ENCODE assay signal across 18 cellular contexts in the genomic region with DNA sequence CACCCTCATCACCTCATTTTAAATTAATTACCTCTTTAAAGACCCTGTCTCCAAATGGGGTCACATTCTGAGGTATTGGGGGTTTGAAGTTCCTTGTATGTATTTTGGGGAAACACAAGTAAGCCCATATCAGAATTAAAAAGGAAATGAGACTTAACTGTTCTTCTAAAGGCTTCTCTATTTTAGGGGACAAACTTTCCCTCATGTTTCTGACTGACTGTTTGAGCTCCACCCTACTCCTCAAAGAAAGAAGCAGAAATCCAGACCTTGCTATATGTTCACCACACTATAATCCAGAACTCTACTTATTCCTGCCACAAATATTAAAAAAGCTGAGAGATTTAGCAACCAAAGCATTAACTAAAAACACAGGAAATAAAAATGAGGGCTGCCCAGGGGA.
A peak's percentile ranks its signal among the peaks of the same experiment; 100 is the strongest.
DNase-seq lines count a peak whose midpoint lies in the region; ATAC-seq and TF ChIP-seq lines count a peak whose summit lies in the region.
"Had no signal": no experiment of that assay in that cellular context is flagged by ENCODE, and none has a peak within 500 bp of the region (broad histone marks: within the 10 kb centered on the region; RNA-seq: fewer than 3 reads in every experiment).

No MANE protein-coding gene starts in this region.

- DNase-seq in Karpas-422: no peak
- peak; percentile 49 for DNase-seq in globus pallidus (ENCODE audit: low spot score)
- peak; percentile 30 for DNase-seq in naive B cell
- DNase-seq in activated T-cell treated with anti-CD3 and anti-CD28 coated beads, Interleukin-2, amount 50 U/mL, for 48 hours: no peak
- DNase-seq in tibial nerve (ENCODE audit: low spot score in 2 of 2): no peak
- no peak for DNase-seq in transverse colon
- no peak for DNase-seq in stimulated activated effector memory CD8-positive, alpha-beta T cell treated with anti-CD3 and anti-CD28 coated beads, Interleukin-12 subunit alpha, Interleukin-12 subunit beta, amount 100 ng/mL, for 72 hours (ENCODE audit: low spot score in 2 of 2)
- DNase-seq: activated CD4-positive, CD25-positive, alpha-beta regulatory T cell; activated CD8-positive, alpha-beta memory T cell treated with anti-CD3 and anti-CD28 coated beads for 24 hours; activated naive CD8-positive, alpha-beta T cell treated with anti-CD3 and anti-CD28 coated beads, Interleukin-2, amount 10 ng/mL, durations not matched to agents 7 days and 5 days; C1 segment of cervical spinal cord; GDM1; NCI-H1694; SJCRH30; T-helper 17 cell had no signal

- peak overlapping the region; percentile 25 to 94 (median 90) for H3K27ac Mint-ChIP-seq in naive B cell
- H3K27ac Mint-ChIP-seq in stimulated activated effector memory CD8-positive, alpha-beta T cell treated with anti-CD3 and anti-CD28 coated beads, Interleukin-12 subunit alpha, Interleukin-12 subunit beta, amount 100 ng/mL, for 72 hours: no peak overlapping the region
- H3K27ac Mint-ChIP-seq: activated naive CD8-positive, alpha-beta T cell treated with anti-CD3 and anti-CD28 coated beads, Interleukin-2, amount 10 ng/mL, durations not matched to agents 7 days and 5 days; T-helper 17 cell had no signal

- 0 out of 2 replicates have a peak overlapping the region, but pooled peaks have one; percentile 4 for H3K27ac ChIP-seq in ACC112 (ENCODE audit: low read depth, low read length)
- peak overlapping the region; percentile 43; the same call in 1 of the 2 replicates for H3K27ac ChIP-seq in Karpas-422 (ENCODE audit: low read length)
- peak overlapping the region in 2 of 4 donors; percentile 74 to 82 for H3K27ac ChIP-seq in tibial nerve
- H3K27ac ChIP-seq in transverse colon: peak overlapping the region in 2 of 4 donors; percentile 19 to 20
- H3K27ac ChIP-seq: PC-9, SJCRH30 had no signal

- no peaks in the 10 kb centered on the region for H3K9me2 ChIP-seq in Karpas-422 (replicated peaks; ENCODE audit: insufficient read depth, low read length)

- H3K36me3 ChIP-seq in ACC112 (ENCODE audit: insufficient read depth, low read length) (no peaks in the 10 kb centered on the region), Karpas-422 (ENCODE audit: insufficient read depth, low read length) (no peaks in the 10 kb centered on the region), tibial nerve (no peaks in the 10 kb centered on the region), transverse colon (no peaks in the 10 kb centered on the region)
- H3K36me3 ChIP-seq: HAP-1, SJCRH30 had no signal

- H3K4me3 ChIP-seq in ACC112 (ENCODE audit: low read depth, low read length): no peak overlapping the region
- no peak overlapping the region for H3K4me3 ChIP-seq in Karpas-422 (ENCODE audit: low read length)
- no peak overlapping the region for H3K4me3 ChIP-seq in tibial nerve
- no peak overlapping the region for H3K4me3 ChIP-seq in transverse colon
- H3K4me3 ChIP-seq: HAP-1, PC-9, SJCRH30 had no signal

- no peaks in the 10 kb centered on the region for H3K9me3 ChIP-seq in Karpas-422 (ENCODE audit: low read length)
- H3K9me3 ChIP-seq in tibial nerve: no peaks in the 10 kb centered on the region
- H3K9me3 ChIP-seq in transverse colon: no peaks in the 10 kb centered on the region
- H3K9me3 ChIP-seq: HAP-1 had no signal

- H3K4me1 Mint-ChIP-seq in naive B cell: peaks cover 49 to 82% (median 55%) of the 10 kb centered on the region in 3 donors
- no peaks in the 10 kb centered on the region for H3K4me1 Mint-ChIP-seq in stimulated activated effector memory CD8-positive, alpha-beta T cell treated with anti-CD3 and anti-CD28 coated beads, Interleukin-12 subunit alpha, Interleukin-12 subunit beta, amount 100 ng/mL, for 72 hours
- H3K4me1 Mint-ChIP-seq: activated naive CD8-positive, alpha-beta T cell treated with anti-CD3 and anti-CD28 coated beads, Interleukin-2, amount 10 ng/mL, durations not matched to agents 7 days and 5 days; T-helper 17 cell had no signal

- H2AFZ ChIP-seq in ACC112 (ENCODE audit: low read length, unreplicated experiment): no peak overlapping the region
- no peak overlapping the region for H2AFZ ChIP-seq in Karpas-422 (ENCODE audit: low read length)
- H2AFZ ChIP-seq: PC-9 had no signal

- intact Hi-C loops in transverse colon (cut with DNase I; ENCODE audit: low total_unique reads): no loop called here

- ATAC-seq in naive B cell (ENCODE audit: low read depth in 2 of 2): peak; percentile 37 to 77
- ATAC-seq in stimulated activated effector memory CD8-positive, alpha-beta T cell treated with anti-CD3 and anti-CD28 coated beads, Interleukin-12 subunit alpha, Interleukin-12 subunit beta, amount 100 ng/mL, for 72 hours: no peak
- ATAC-seq: T-helper 17 cell had no signal

- TF ChIP-seq POLR2A in tibial nerve (IDR thresholded peaks at IDR 0.05) (no peak), transverse colon (IDR thresholded peaks at IDR 0.05) (no peak)

- no peaks in the 10 kb centered on the region for H3K27me3 Mint-ChIP-seq in naive B cell
- H3K27me3 Mint-ChIP-seq: activated naive CD8-positive, alpha-beta T cell treated with anti-CD3 and anti-CD28 coated beads, Interleukin-2, amount 10 ng/mL, durations not matched to agents 7 days and 5 days; T-helper 17 cell had no signal

- H3K79me2 ChIP-seq in ACC112 (ENCODE audit: control insufficient read depth, insufficient read depth, low read length, unreplicated experiment) (no peaks in the 10 kb centered on the region), Karpas-422 (ENCODE audit: low read length) (peaks cover 30% of the 10 kb centered on the region)

- H3K4me2 ChIP-seq in Karpas-422 (ENCODE audit: low read depth, low read length, poor library complexity, severe bottlenecking): no peak overlapping the region
- H3K4me2 ChIP-seq: PC-9 had no signal

- no peak for TF ChIP-seq CTCF in tibial nerve (IDR thresholded peaks at IDR 0.05)
- TF ChIP-seq CTCF in transverse colon (IDR thresholded peaks at IDR 0.05): no peak

- in situ Hi-C loops in transverse colon (cut with MboI; ENCODE audit: low pct_ligation_motif_present in 1 of 4, low pct_unique_long_range_greater_than_20kb in 1 of 4, low sequenced_read_pairs in 3 of 4): loop anchor here in 2 of 4 donors (25.0 kb wide), 2 partner anchors 321 to 596 kb away; no protein-coding TSS in a partner anchor

- H3K4me1 ChIP-seq in ACC112 (ENCODE audit: control insufficient read depth, insufficient read depth, low read length, unreplicated experiment) (peaks cover 14% of the 10 kb centered on the region), Karpas-422 (ENCODE audit: low read length) (peaks cover 22% of the 10 kb centered on the region), tibial nerve (peaks cover 0 to 62% (median 20%) of the 10 kb centered on the region in 4 donors), transverse colon (peaks cover 0 to 3% (median 0%) of the 10 kb centered on the region in 4 donors)

- no peaks in the 10 kb centered on the region for H4K20me1 ChIP-seq in Karpas-422 (ENCODE audit: insufficient read depth, low read depth, low read length)

- no peak for TF ChIP-seq EP300 in tibial nerve (IDR thresholded peaks at IDR 0.05)
- TF ChIP-seq EP300 in transverse colon (IDR thresholded peaks at IDR 0.05; ENCODE audit: low read depth): no peak

- H3K9ac ChIP-seq in Karpas-422 (ENCODE audit: low read length): no peak overlapping the region

- peaks cover 0 to 3% (median 0%) of the 10 kb centered on the region in 7 donors for H3K9me3 Mint-ChIP-seq in naive B cell
- H3K9me3 Mint-ChIP-seq in stimulated activated effector memory CD8-positive, alpha-beta T cell treated with anti-CD3 and anti-CD28 coated beads, Interleukin-12 subunit alpha, Interleukin-12 subunit beta, amount 100 ng/mL, for 72 hours: peaks cover 16% of the 10 kb centered on the region
- H3K9me3 Mint-ChIP-seq: activated naive CD8-positive, alpha-beta T cell treated with anti-CD3 and anti-CD28 coated beads, Interleukin-2, amount 10 ng/mL, durations not matched to agents 7 days and 5 days had no signal

- peaks cover 21 to 23% of the 10 kb centered on the region in 2 donors for H3K36me3 Mint-ChIP-seq in naive B cell
- no peaks in the 10 kb centered on the region for H3K36me3 Mint-ChIP-seq in stimulated activated effector memory CD8-positive, alpha-beta T cell treated with anti-CD3 and anti-CD28 coated beads, Interleukin-12 subunit alpha, Interleukin-12 subunit beta, amount 100 ng/mL, for 72 hours
- H3K36me3 Mint-ChIP-seq: activated naive CD8-positive, alpha-beta T cell treated with anti-CD3 and anti-CD28 coated beads, Interleukin-2, amount 10 ng/mL, durations not matched to agents 7 days and 5 days had no signal

- no peaks in the 10 kb centered on the region for H3K27me3 ChIP-seq in ACC112 (ENCODE audit: insufficient read depth, low read length)
- no peaks in the 10 kb centered on the region for H3K27me3 ChIP-seq in Karpas-422 (ENCODE audit: low read length)
- no peaks in the 10 kb centered on the region for H3K27me3 ChIP-seq in tibial nerve
- H3K27me3 ChIP-seq in transverse colon: no peaks in the 10 kb centered on the region
- H3K27me3 ChIP-seq: SJCRH30 had no signal

- peak overlapping the region in 7 of 8 donors; percentile 20 to 85 (median 70) for H3K4me3 Mint-ChIP-seq in naive B cell
- no peak overlapping the region for H3K4me3 Mint-ChIP-seq in stimulated activated effector memory CD8-positive, alpha-beta T cell treated with anti-CD3 and anti-CD28 coated beads, Interleukin-12 subunit alpha, Interleukin-12 subunit beta, amount 100 ng/mL, for 72 hours
- H3K4me3 Mint-ChIP-seq: activated naive CD8-positive, alpha-beta T cell treated with anti-CD3 and anti-CD28 coated beads, Interleukin-2, amount 10 ng/mL, durations not matched to agents 7 days and 5 days; T-helper 17 cell had no signal

Comparison
In these comparisons a context has a peak if more than half of its experiments do, and no peak if none do; other contexts are left out.
1. DNase-seq: peak in globus pallidus (single experiment) and naive B cell (single experiment); none in Karpas-422 (single experiment), activated T-cell treated with anti-CD3 and anti-CD28 coated beads, Interleukin-2, amount 50 U/mL, for 48 hours (0 of 2), tibial nerve (0 of 2), transverse colon (single experiment) and stimulated activated effector memory CD8-positive, alpha-beta T cell treated with anti-CD3 and anti-CD28 coated beads, Interleukin-12 subunit alpha, Interleukin-12 subunit beta, amount 100 ng/mL, for 72 hours (0 of 2).